In the genomic region with DNA sequence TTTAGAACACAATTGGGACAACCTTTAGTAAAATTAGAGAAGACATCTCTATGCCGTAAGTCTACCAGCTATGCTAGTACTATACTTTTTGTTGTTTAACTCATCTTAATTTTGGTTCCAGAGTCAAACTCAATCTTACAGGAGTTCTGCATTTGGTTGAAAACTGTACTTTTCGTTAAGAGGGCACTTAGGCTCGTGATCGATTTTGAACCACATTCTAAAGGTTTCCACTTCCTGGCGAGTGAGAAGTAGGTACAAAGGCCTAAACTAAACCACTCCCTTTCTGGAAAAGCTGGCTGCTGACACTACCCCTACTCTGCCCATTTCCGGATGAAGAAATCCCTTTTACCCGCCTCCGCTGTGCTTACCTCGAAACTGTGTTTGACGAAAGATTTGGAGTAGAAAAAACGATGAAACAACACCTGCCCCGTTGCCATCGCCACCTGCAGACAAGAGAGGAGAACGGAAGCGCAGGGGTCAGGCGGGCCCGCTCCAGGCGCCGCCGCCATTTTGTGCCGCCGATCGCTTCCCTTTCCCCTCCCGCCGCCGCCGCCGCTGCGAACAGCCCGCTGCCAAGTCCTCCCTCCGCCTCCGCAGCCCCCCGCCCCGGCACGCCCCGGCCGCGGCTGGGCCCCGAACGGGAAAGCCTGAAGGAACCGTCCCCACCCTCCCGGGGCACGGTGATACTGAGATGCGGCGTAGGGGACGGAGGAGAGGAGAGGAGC, we compare ENCODE assay signal across 1 cellular context.
TF ChIP-seq lines count a peak whose summit lies in the region.

No MANE protein-coding gene starts in this region.

TF ChIP-seq in HepG2, 621 proteins besides CTCF, POLR2A, EP300 and RAD21 (continued from another document and continues in another):
- TF ChIP-seq, protein P1, sequence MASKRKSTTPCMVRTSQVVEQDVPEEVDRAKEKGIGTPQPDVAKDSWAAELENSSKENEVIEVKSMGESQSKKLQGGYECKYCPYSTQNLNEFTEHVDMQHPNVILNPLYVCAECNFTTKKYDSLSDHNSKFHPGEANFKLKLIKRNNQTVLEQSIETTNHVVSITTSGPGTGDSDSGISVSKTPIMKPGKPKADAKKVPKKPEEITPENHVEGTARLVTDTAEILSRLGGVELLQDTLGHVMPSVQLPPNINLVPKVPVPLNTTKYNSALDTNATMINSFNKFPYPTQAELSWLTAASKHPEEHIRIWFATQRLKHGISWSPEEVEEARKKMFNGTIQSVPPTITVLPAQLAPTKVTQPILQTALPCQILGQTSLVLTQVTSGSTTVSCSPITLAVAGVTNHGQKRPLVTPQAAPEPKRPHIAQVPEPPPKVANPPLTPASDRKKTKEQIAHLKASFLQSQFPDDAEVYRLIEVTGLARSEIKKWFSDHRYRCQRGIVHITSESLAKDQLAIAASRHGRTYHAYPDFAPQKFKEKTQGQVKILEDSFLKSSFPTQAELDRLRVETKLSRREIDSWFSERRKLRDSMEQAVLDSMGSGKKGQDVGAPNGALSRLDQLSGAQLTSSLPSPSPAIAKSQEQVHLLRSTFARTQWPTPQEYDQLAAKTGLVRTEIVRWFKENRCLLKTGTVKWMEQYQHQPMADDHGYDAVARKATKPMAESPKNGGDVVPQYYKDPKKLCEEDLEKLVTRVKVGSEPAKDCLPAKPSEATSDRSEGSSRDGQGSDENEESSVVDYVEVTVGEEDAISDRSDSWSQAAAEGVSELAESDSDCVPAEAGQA (IDR thresholded peaks at IDR 0.05; ENCODE audit: low read depth) = no peak
- TF ChIP-seq, protein P1 (CRISPR knock-in tag; IDR thresholded peaks at IDR 0.05; ENCODE audit: borderline replicate concordance) = no peak
- no peak for TF ChIP-seq ZBTB38 (CRISPR knock-in tag; IDR thresholded peaks at IDR 0.05)
- 0 out of 2 replicates have a peak, but pooled peaks have one; percentile 22 for TF ChIP-seq ZNF619 (CRISPR knock-in tag; IDR thresholded peaks at IDR 0.05)
- no peak for TF ChIP-seq ZNF589 (CRISPR knock-in tag; conservative IDR thresholded peaks at IDR 0.05)
- TF ChIP-seq CREM (IDR thresholded peaks at IDR 0.05) = peak; percentile 25; the same call in 1 of the 2 replicates
- no peak for TF ChIP-seq CREM (CRISPR knock-in tag; IDR thresholded peaks at IDR 0.05)
- no peak for TF ChIP-seq POLR2AphosphoS2 (IDR thresholded peaks at IDR 0.05; ENCODE audit: low read depth, low read length)
- TF ChIP-seq, protein P2, sequence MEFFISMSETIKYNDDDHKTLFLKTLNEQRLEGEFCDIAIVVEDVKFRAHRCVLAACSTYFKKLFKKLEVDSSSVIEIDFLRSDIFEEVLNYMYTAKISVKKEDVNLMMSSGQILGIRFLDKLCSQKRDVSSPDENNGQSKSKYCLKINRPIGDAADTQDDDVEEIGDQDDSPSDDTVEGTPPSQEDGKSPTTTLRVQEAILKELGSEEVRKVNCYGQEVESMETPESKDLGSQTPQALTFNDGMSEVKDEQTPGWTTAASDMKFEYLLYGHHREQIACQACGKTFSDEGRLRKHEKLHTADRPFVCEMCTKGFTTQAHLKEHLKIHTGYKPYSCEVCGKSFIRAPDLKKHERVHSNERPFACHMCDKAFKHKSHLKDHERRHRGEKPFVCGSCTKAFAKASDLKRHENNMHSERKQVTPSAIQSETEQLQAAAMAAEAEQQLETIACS (CRISPR knock-in tag; IDR thresholded peaks at IDR 0.05) = no peak
- peak; percentile 84 for TF ChIP-seq ONECUT2 (CRISPR knock-in tag; IDR thresholded peaks at IDR 0.05)
- TF ChIP-seq MAZ (IDR thresholded peaks at IDR 0.05; ENCODE audit: borderline replicate concordance, low read depth, low read length) = no peak
- no peak; the same call in 1 of the 2 replicates for TF ChIP-seq MAZ (CRISPR knock-in tag; IDR thresholded peaks at IDR 0.05; ENCODE audit: low read depth)
- TF ChIP-seq ZNF251 (CRISPR knock-in tag; IDR thresholded peaks at IDR 0.05) = no peak
- TF ChIP-seq, protein P3, sequence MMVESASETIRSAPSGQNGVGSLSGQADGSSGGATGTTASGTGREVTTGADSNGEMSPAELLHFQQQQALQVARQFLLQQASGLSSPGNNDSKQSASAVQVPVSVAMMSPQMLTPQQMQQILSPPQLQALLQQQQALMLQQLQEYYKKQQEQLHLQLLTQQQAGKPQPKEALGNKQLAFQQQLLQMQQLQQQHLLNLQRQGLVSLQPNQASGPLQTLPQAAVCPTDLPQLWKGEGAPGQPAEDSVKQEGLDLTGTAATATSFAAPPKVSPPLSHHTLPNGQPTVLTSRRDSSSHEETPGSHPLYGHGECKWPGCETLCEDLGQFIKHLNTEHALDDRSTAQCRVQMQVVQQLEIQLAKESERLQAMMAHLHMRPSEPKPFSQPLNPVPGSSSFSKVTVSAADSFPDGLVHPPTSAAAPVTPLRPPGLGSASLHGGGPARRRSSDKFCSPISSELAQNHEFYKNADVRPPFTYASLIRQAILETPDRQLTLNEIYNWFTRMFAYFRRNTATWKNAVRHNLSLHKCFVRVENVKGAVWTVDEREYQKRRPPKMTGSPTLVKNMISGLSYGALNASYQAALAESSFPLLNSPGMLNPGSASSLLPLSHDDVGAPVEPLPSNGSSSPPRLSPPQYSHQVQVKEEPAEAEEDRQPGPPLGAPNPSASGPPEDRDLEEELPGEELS (CRISPR knock-in tag; IDR thresholded peaks at IDR 0.05) = 0 out of 2 replicates have a peak, but pooled peaks have one; percentile 28
- TF ChIP-seq GTF2F1 (IDR thresholded peaks at IDR 0.05; ENCODE audit: low read length) = no peak
- no peak for TF ChIP-seq JUN (CRISPR knock-in tag; IDR thresholded peaks at IDR 0.05)
- TF ChIP-seq, protein P4, sequence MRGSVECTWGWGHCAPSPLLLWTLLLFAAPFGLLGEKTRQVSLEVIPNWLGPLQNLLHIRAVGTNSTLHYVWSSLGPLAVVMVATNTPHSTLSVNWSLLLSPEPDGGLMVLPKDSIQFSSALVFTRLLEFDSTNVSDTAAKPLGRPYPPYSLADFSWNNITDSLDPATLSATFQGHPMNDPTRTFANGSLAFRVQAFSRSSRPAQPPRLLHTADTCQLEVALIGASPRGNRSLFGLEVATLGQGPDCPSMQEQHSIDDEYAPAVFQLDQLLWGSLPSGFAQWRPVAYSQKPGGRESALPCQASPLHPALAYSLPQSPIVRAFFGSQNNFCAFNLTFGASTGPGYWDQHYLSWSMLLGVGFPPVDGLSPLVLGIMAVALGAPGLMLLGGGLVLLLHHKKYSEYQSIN (CRISPR knock-in tag; IDR thresholded peaks at IDR 0.05; ENCODE audit: borderline replicate concordance) = no peak
- no peak for TF ChIP-seq CBX2 (IDR thresholded peaks at IDR 0.05; ENCODE audit: low read depth, low read length)
- TF ChIP-seq CBX2 (CRISPR knock-in tag; IDR thresholded peaks at IDR 0.05; ENCODE audit: low read depth) = no peak
- TF ChIP-seq, protein P5, sequence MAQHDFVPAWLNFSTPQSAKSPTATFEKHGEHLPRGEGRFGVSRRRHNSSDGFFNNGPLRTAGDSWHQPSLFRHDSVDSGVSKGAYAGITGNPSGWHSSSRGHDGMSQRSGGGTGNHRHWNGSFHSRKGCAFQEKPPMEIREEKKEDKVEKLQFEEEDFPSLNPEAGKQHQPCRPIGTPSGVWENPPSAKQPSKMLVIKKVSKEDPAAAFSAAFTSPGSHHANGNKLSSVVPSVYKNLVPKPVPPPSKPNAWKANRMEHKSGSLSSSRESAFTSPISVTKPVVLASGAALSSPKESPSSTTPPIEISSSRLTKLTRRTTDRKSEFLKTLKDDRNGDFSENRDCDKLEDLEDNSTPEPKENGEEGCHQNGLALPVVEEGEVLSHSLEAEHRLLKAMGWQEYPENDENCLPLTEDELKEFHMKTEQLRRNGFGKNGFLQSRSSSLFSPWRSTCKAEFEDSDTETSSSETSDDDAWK (CRISPR knock-in tag; IDR thresholded peaks at IDR 0.05) = no peak
- TF ChIP-seq ZSCAN22 (CRISPR knock-in tag; IDR thresholded peaks at IDR 0.05) = no peak
- no peak for TF ChIP-seq CBX1 (IDR thresholded peaks at IDR 0.05; ENCODE audit: low read depth)
- no peak for TF ChIP-seq ZNF766 (CRISPR knock-in tag; IDR thresholded peaks at IDR 0.05; ENCODE audit: borderline replicate concordance)
- no peak for TF ChIP-seq BRCA1 (CRISPR knock-in tag; IDR thresholded peaks at IDR 0.05)
- no peak for TF ChIP-seq MAF1 (CRISPR knock-in tag; IDR thresholded peaks at IDR 0.05; ENCODE audit: borderline replicate concordance)
- TF ChIP-seq MEF2D (CRISPR knock-in tag; IDR thresholded peaks at IDR 0.05) = no peak
- TF ChIP-seq ZNF335 (CRISPR knock-in tag; IDR thresholded peaks at IDR 0.05) = no peak
- TF ChIP-seq SIN3A (IDR thresholded peaks at IDR 0.05; ENCODE audit: borderline replicate concordance, low read depth, low read length) = 0 out of 2 replicates have a peak, but pooled peaks have one; percentile 18
- no peak for TF ChIP-seq ZBTB1 (CRISPR knock-in tag; IDR thresholded peaks at IDR 0.05; ENCODE audit: borderline replicate concordance)
- TF ChIP-seq KMT2A (CRISPR knock-in tag; IDR thresholded peaks at IDR 0.05) = 0 out of 2 replicates have a peak, but pooled peaks have one; percentile 17
- TF ChIP-seq, protein P6, sequence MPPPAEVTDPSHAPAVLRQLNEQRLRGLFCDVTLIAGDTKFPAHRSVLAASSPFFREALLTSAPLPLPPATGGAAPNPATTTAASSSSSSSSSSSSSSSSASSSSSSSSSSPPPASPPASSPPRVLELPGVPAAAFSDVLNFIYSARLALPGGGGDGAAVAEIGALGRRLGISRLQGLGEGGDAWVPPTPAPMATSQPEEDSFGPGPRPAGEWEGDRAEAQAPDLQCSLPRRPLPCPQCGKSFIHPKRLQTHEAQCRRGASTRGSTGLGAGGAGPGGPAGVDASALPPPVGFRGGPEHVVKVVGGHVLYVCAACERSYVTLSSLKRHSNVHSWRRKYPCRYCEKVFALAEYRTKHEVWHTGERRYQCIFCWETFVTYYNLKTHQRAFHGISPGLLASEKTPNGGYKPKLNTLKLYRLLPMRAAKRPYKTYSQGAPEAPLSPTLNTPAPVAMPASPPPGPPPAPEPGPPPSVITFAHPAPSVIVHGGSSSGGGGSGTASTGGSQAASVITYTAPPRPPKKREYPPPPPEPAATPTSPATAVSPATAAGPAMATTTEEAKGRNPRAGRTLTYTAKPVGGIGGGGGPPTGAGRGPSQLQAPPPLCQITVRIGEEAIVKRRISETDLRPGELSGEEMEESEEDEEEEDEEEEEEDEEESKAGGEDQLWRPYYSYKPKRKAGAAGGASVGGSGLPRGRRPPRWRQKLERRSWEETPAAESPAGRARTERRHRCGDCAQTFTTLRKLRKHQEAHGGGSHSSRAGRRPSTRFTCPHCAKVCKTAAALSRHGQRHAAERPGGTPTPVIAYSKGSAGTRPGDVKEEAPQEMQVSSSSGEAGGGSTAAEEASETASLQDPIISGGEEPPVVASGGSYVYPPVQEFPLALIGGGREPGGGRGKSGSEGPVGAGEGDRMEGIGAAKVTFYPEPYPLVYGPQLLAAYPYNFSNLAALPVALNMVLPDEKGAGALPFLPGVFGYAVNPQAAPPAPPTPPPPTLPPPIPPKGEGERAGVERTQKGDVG (CRISPR knock-in tag; IDR thresholded peaks at IDR 0.05; ENCODE audit: borderline replicate concordance) = no peak
- no peak for TF ChIP-seq ZZZ3 (CRISPR knock-in tag; IDR thresholded peaks at IDR 0.05; ENCODE audit: borderline replicate concordance)
- TF ChIP-seq ZSCAN20 (CRISPR knock-in tag; IDR thresholded peaks at IDR 0.05; ENCODE audit: borderline replicate concordance) = no peak
- no peak for TF ChIP-seq ZNF121 (CRISPR knock-in tag; IDR thresholded peaks at IDR 0.05)
- TF ChIP-seq ZNF329 (CRISPR knock-in tag; IDR thresholded peaks at IDR 0.05; ENCODE audit: low read depth) = 0 out of 2 replicates have a peak, but pooled peaks have one; percentile 21
- TF ChIP-seq, protein P7, sequence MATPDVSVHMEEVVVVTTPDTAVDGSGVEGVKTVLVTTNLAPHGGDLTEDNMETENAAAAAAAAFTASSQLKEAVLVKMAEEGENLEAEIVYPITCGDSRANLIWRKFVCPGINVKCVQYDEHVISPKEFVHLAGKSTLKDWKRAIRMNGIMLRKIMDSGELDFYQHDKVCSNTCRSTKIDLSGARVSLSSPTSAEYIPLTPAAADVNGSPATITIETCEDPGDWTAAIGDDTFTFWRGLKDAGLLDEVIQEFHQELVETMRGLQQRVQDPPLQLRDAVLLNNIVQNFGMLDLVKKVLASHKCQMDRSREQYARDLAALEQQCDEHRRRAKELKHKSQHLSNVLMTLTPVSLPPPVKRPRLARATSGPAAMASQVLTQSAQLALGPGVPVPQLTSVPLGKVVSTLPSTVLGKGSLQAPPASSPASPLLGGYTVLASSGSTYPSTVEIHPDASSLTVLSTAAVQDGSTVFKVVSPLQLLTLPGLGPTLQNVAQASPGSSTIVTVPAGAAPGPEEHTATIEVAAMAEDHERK (CRISPR knock-in tag; IDR thresholded peaks at IDR 0.05; ENCODE audit: low read depth) = no peak
